ENCODE assay signal across 14 cellular contexts in the genomic region with DNA sequence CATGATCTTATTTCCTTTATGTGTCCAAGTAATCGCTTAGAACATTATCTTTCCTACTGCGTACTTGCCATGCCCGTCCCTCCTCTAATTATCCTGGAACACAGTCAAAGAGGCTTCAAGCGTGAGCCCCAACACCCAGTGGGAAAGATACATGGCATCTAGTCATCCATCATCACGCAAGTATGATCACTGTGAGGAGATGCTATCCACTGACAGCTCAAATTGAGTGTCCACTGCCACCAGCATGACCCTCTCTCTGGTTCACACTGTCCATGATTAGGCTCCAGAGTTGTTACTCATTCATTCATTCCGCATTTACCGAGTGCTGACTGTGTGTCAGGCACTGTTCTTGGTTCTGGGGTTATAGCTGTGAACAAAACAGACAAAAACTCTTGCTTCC.
"Had no signal": no experiment of that assay in that cellular context is flagged by ENCODE, and none has a peak within 500 bp of the region (broad histone marks: within the 10 kb centered on the region; RNA-seq: fewer than 3 reads in every experiment).

No MANE protein-coding gene starts in this region.

- ATAC-seq: activated CD8-positive, alpha-beta T cell treated with anti-CD3 and anti-CD28 coated beads for 36 hours; activated naive CD8-positive, alpha-beta T cell treated with anti-CD3 and anti-CD28 coated beads, Interleukin-2, amount 50 U/mL, for 24 hours; activated T-cell treated with anti-CD3 and anti-CD28 coated beads, Interleukin-2, amount 50 U/mL, for 4 hours; gastroesophageal sphincter; stimulated activated naive CD8-positive, alpha-beta T cell treated with anti-CD3 and anti-CD28 coated beads, Interleukin-15, amount 100 ng/mL, for 72 hours had no signal

- DNase-seq: activated CD4-positive, alpha-beta T cell treated with anti-CD3 and anti-CD28 coated beads, Interleukin-2, amount 10 ng/mL, durations not matched to agents 24 days and 14 days; activated CD8-positive, alpha-beta T cell treated with anti-CD3 and anti-CD28 coated beads for 36 hours; activated naive CD4-positive, alpha-beta T cell treated with anti-CD3 and anti-CD28 coated beads for 36 hours; activated naive CD8-positive, alpha-beta T cell treated with anti-CD3 and anti-CD28 coated beads, Interleukin-2, amount 50 U/mL, for 24 hours; activated T-cell treated with anti-CD3 and anti-CD28 coated beads, Interleukin-2, amount 50 U/mL, for 4 hours; anterior cingulate cortex; colonic mucosa; erythroblast; small intestine; stimulated activated CD4-positive, alpha-beta T cell treated with anti-CD3 and anti-CD28 coated beads, Interleukin-4, amount 100 ng/mL, for 1 hour; stimulated activated naive CD8-positive, alpha-beta T cell treated with anti-CD3 and anti-CD28 coated beads, Interleukin-15, amount 100 ng/mL, for 72 hours; T1000 had no signal

- H3K4me1 ChIP-seq: colonic mucosa had no signal

- H3K27ac ChIP-seq: colonic mucosa, gastroesophageal sphincter, testis had no signal

- H3K9me3 ChIP-seq: colonic mucosa, gastroesophageal sphincter, testis had no signal

- H3K4me3 ChIP-seq: colonic mucosa, gastroesophageal sphincter, testis had no signal

- H3K36me3 ChIP-seq: colonic mucosa, gastroesophageal sphincter had no signal

- H3K27me3 ChIP-seq: colonic mucosa, gastroesophageal sphincter, testis had no signal
